In the genomic region with DNA sequence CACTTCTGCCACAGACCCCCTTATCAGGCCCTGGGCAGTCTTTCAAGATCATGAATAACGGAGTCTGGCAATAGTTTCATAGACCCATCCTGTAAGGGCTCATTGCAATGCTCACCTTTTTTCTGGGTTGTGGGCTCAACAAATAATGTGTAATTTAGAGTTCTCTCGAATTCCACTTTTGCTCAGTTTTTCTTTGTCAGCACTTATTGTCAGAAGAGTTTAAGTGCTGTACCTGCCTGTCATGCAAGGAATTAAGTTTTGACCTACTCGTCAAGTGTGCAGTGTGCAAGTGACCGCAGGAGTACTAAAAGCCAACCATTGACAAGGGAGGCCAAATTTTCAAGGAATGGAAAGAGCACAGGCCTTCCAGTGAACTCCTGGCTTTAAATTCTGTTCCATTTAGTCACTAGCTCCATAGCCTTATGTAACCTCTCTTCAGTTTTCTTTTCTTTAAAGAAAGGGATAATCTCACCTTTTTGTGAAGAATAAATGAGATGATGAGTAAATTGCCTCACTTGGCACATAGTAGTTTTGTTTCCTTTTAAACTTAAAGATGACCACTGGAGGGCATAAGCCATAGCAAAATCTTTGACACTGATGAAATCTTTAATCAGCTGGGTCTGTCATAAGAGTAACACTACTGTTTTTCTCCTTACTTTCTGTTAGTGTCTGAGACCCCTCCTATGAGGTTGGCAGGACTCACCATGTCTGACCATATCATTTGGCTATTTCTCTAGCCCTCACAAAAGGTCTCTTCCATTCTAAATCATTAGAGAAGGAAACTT, we compare ENCODE assay signal across 22 cellular contexts.
"Had no signal": no experiment of that assay in that cellular context is flagged by ENCODE, and none has a peak within 500 bp of the region (broad histone marks: within the 10 kb centered on the region; RNA-seq: fewer than 3 reads in every experiment).

No MANE protein-coding gene starts in this region.

- ATAC-seq: activated CD4-positive, CD25-positive, alpha-beta regulatory T cell treated with anti-CD3 and anti-CD28 coated beads, Interleukin-2, amount 50 U/mL, for 24 hours; gastroesophageal sphincter; heart right ventricle; right cardiac atrium; stimulated activated memory B cell treated with anti-CD40 and anti-IgM and Interleukin-4, amounts not matched to agents 10 μg/mL and 1 μg/mL and 100 μg/mL, for 72 hours had no signal

- H3K4me3 ChIP-seq: adrenal gland, gastroesophageal sphincter, heart right ventricle, left ventricle myocardium inferior had no signal

- H3K4me1 Mint-ChIP-seq: endodermal cell had no signal

- H3K9me3 ChIP-seq: adrenal gland, gastroesophageal sphincter, heart right ventricle, left ventricle myocardium inferior had no signal

- H3K4me3 Mint-ChIP-seq: activated naive CD4-positive, alpha-beta T cell treated with anti-CD3 and anti-CD28 coated beads, Interleukin-2, amount 50 U/mL, for 24 hours; endodermal cell; nephron; stimulated activated memory B cell treated with anti-CD40 and anti-IgM and Interleukin-4, amounts not matched to agents 10 μg/mL and 1 μg/mL and 100 μg/mL, for 72 hours had no signal

- H3K27ac ChIP-seq: epithelial cell of prostate, gastroesophageal sphincter, heart right ventricle, left ventricle myocardium inferior had no signal

- H3K9me3 Mint-ChIP-seq: activated naive CD4-positive, alpha-beta T cell treated with anti-CD3 and anti-CD28 coated beads, Interleukin-2, amount 50 U/mL, for 24 hours; endodermal cell; nephron; stimulated activated memory B cell treated with anti-CD40 and anti-IgM and Interleukin-4, amounts not matched to agents 10 μg/mL and 1 μg/mL and 100 μg/mL, for 72 hours had no signal

- FAIRE-seq: bronchial epithelial cell had no signal

- H3K27me3 ChIP-seq: adrenal gland, gastroesophageal sphincter, heart right ventricle had no signal

- H3K27ac Mint-ChIP-seq: endodermal cell; nephron; stimulated activated memory B cell treated with anti-CD40 and anti-IgM and Interleukin-4, amounts not matched to agents 10 μg/mL and 1 μg/mL and 100 μg/mL, for 72 hours had no signal

- DNase-seq: activated CD4-positive, alpha-beta T cell treated with anti-CD3 and anti-CD28 coated beads, Interleukin-2, amount 50 U/mL, for 1 hour; activated CD8-positive, alpha-beta memory T cell treated with anti-CD3 and anti-CD28 coated beads for 24 hours; activated CD8-positive, alpha-beta memory T cell treated with anti-CD3 and anti-CD28 coated beads, Interleukin-2, amount 50 U/mL, for 48 hours; activated gamma-delta T cell; adrenal gland; endodermal cell; heart right ventricle; kidney glomerular epithelial cell; left ventricle myocardium inferior; mammary epithelial cell; midbrain; nucleus accumbens; right cardiac atrium; stimulated activated CD4-positive, alpha-beta T cell treated with anti-CD3 and anti-CD28 coated beads, Interleukin-4, amount 100 ng/mL, for 24 hours had no signal

- H3K27me3 Mint-ChIP-seq: activated naive CD4-positive, alpha-beta T cell treated with anti-CD3 and anti-CD28 coated beads, Interleukin-2, amount 50 U/mL, for 24 hours; progenitor cell of endocrine pancreas; stimulated activated memory B cell treated with anti-CD40 and anti-IgM and Interleukin-4, amounts not matched to agents 10 μg/mL and 1 μg/mL and 100 μg/mL, for 72 hours had no signal
